Comparison of ENCODE assay signal across 8 cellular contexts in the genomic region with DNA sequence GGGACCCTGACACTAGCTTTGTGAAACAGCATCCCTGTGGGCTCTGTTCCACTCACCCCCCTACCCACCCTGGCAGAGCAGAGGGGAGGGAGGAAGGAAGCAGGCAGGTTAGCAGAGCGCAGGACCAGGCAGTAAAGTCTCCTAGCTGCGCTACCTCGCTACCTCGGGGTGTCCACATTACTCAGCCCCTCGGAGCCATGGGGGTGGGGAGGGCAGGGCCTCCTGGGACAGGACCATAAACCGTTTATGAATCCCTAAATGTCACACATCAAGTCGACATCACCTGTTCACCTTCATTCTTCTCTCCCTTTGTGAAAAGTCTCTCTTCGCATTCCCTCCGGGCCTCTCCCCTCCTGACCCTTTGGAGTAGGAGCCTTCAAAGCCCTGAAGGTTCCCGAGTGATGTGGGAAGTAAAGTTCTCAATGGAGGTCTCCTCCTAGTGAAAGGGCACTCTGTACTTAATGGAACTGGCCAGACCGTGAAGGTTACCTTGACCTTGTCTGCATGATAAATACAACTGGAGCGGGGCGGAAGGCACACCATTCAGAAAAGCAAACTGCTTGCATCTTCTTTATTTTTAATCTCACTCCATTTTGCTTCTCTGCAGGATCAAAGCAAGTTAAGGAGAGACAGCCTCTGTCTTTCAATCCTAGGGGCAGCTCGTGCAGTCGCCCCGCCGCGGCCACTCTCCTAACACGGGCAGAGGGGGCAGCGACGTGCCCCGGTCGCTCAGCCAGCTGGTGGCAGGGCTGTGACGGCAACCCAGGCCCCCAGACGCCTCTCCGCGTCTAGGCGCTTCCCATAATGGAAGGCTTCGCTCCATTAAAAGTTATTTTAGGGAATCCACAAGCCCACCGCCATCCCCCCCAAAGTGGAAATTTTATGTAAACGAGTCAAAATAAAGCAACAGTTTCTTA. TPM values are rescaled to one million over a fixed set of nuclear protein-coding genes. Genes with fewer than 3 reads are reported as not detected.
A peak's percentile ranks its signal among the peaks of the same experiment; 100 is the strongest.
DNase-seq lines count a peak whose midpoint lies in the region; ATAC-seq, FAIRE-seq and TF ChIP-seq lines count a peak whose summit lies in the region.

No MANE protein-coding gene starts in this region.

- peak overlapping the region; percentile 61 for H3K27ac ChIP-seq in RWPE2 (ENCODE audit: poor library complexity, severe bottlenecking)
- H3K27ac ChIP-seq in ovary = peak overlapping the region in 1 of 2 donors; percentile 20

- H3K36me3 ChIP-seq in RWPE2 (ENCODE audit: low read depth) (no peaks in the 10 kb centered on the region), ovary (no peaks in the 10 kb centered on the region)

- no peaks in the 10 kb centered on the region for H3K9me3 ChIP-seq in RWPE2 (ENCODE audit: severe bottlenecking)
- no peaks in the 10 kb centered on the region for H3K9me3 ChIP-seq in ovary

- ATAC-seq in RWPE2 (ENCODE audit: low read depth) = no peak

- no peak for FAIRE-seq in D721Med (lab: Jason Lieb, UNC)

- H3K27me3 ChIP-seq in RWPE2 (ENCODE audit: insufficient read depth, poor library complexity, severe bottlenecking) (no peaks in the 10 kb centered on the region), ovary (no peaks in the 10 kb centered on the region)

- H3K9me3 Mint-ChIP-seq in Calu3 (ENCODE audit: low read depth, unreplicated experiment) = no peaks in the 10 kb centered on the region

- H3K4me3 Mint-ChIP-seq in Calu3 (ENCODE audit: low read depth, unreplicated experiment) = peak overlapping the region; percentile 68

- H3K4me1 ChIP-seq in RWPE2 (ENCODE audit: insufficient read depth, poor library complexity, severe bottlenecking) (peaks cover 6% of the 10 kb centered on the region), ovary (ENCODE audit: insufficient read depth) (peaks cover 10% of the 10 kb centered on the region)

- H3K27me3 Mint-ChIP-seq in Calu3 (ENCODE audit: unreplicated experiment) = no peaks in the 10 kb centered on the region

- TF ChIP-seq POLR2A in ovary (IDR thresholded peaks at IDR 0.05) = no peak

- peaks cover 22% of the 10 kb centered on the region for H3K36me3 Mint-ChIP-seq in Calu3 (ENCODE audit: insufficient read depth, unreplicated experiment)

- 27 to 34% (median 32%) methylated on average over 31 of the region's 31 CpGs for WGBS in ovary, 3 donors

- intact Hi-C loops in Calu3 (cut with micrococcal nuclease; ENCODE audit: unreplicated experiment) (no loop called here), ovary (cut with DNase I) (loop anchor here in 1 of 4 donors (5.0 kb wide), 1 partner anchor 53 kb away; no protein-coding TSS in a partner anchor)

- in situ Hi-C loops in ACHN (cut with HindIII; ENCODE audit: low pct_ligation_motif_present, low pct_unique_long_range_greater_than_20kb, low sequenced_read_pairs) = no loop called here

- TF ChIP-seq CTCF in Calu3 (IDR thresholded peaks at IDR 0.05; ENCODE audit: unreplicated experiment) (no peak), RWPE2 (IDR thresholded peaks at IDR 0.05; ENCODE audit: poor library complexity, severe bottlenecking) (no peak), fibroblast of pulmonary artery (IDR thresholded peaks at IDR 0.05; ENCODE audit: low read length, missing control alignments) (no peak), ovary (IDR thresholded peaks at IDR 0.05) (no peak), D721Med (IDR thresholded peaks at IDR 0.05; ENCODE audit: insufficient read depth, missing control alignments) (no peak)

- no peak for TF ChIP-seq EP300 in ovary (IDR thresholded peaks at IDR 0.05)

- H3K27ac Mint-ChIP-seq in Calu3 (ENCODE audit: unreplicated experiment) = peak overlapping the region; percentile 50

- H3K4me1 Mint-ChIP-seq in Calu3 (ENCODE audit: low read depth, unreplicated experiment) = peaks cover 30% of the 10 kb centered on the region

- BruUV-seq in Calu3 (replicated peaks; lab: Mats Ljungman, UMichigan) = no TSS peak

- peak overlapping the region; percentile 65 for H3K4me3 ChIP-seq in RWPE2 (ENCODE audit: severe bottlenecking)
- H3K4me3 ChIP-seq in fibroblast of pulmonary artery (replicated peaks; ENCODE audit: low read depth, low read length) = peak overlapping the region; percentile 59
- H3K4me3 ChIP-seq in ovary = peak overlapping the region; percentile 82

- DNase-seq in Calu3 (no peak), RWPE2 (ENCODE audit: low spot score) (no peak), fibroblast of pulmonary artery (ENCODE audit: low read depth) (no peak), ovary (peak in 2 of 5 donors; percentile 44 to 59), D721Med (ENCODE audit: insufficient read length, low spot score) (no peak), ACHN (no peak), NCI-H1436 treated with DMSO at 0.1 percent for 48 hours (lab: John Stamatoyannopoulos, UW) (no peak)
- no peak for DNase-seq in activated CD4-positive, CD25-positive, alpha-beta regulatory T cell (lab: John Stamatoyannopoulos, UW)

- CTCF ChIA-PET in Calu3 (lab: Charles Lee) = no interaction called here

RNA-seq across cellular contexts. Expression of a gene that starts 23.8 kb away (rescaled TPM):
- 11.2 and 13.7 TPM in 2 replicates for total RNA-seq in Calu3 (2022)
- 10 to 100 TPM; 10.7 to 36.5 (median 13.1) TPM for total RNA-seq in ovary
- polyA plus RNA-seq in ovary = 10 to 100 TPM; 13.7 to 18.9 TPM
